In the genomic region with DNA sequence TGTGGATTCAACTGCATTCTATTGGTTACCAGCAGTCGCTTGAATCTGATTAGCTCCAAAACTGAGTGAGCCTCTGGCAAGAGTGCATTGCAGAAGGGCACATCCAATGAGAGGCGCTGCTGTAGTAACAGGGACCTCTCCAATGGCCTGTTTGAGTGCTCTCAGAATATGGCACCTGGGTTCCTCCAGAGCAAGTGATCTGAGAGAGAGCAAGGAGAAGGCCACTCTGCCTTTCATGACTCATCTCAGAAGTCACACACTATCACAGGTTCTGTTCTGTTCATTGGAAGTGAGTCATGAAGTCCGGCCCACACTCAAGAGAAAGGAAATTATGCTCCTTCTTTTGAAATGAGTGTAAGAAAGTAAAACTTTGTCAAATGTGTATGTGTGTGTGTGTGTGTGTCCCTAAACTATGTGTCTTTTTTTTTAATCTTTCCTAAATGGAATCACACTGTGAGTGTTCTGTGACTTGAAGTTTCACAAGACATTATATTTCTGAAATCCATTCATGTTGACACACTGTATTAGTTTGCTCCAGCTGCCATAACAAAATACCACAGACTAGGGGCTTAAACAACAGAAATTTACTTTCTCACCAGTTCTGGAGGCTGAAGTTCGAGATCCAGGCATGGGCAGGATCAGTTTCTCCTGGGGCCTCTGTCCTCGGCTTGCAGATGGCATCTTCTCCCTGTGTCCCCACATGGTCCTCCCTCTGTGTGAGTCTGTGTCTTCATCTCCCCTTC, we compare ENCODE assay signal across 8 cellular contexts.
DNase-seq lines count a peak whose midpoint lies in the region; ATAC-seq, FAIRE-seq and TF ChIP-seq lines count a peak whose summit lies in the region.

No MANE protein-coding gene starts in this region.

- H3K79me2 ChIP-seq in hepatocyte, result no peaks in the 10 kb centered on the region

- H4K20me1 ChIP-seq in hepatocyte (ENCODE audit: insufficient read depth, poor library complexity, severe bottlenecking), result no peaks in the 10 kb centered on the region

- H3K9me3 ChIP-seq in hepatocyte (ENCODE audit: low read depth), result no peaks in the 10 kb centered on the region

- POLR2A ChIA-PET in RWPE1 (lab: Yijun Ruan, JAX; ENCODE audit: low non-redundant PET), result no interaction called here

- CTCF ChIA-PET in RWPE1 (lab: Yijun Ruan, JAX), result no interaction called here

- WGBS in hepatocyte (ENCODE audit: low lambda C conversion rate, missing lambda C conversion rate), result 91% methylated on average over 5 of the region's 5 CpGs

- H3K4me2 ChIP-seq in hepatocyte, result no peak overlapping the region

- FAIRE-seq in frontal cortex (lab: Jason Lieb, UNC), result no peak

- H3K27me3 ChIP-seq in hepatocyte, result no peaks in the 10 kb centered on the region

- H3K27ac ChIP-seq in RWPE1 (no peak overlapping the region), hepatocyte (no peak overlapping the region), substantia nigra (ENCODE audit: low read depth, low read length, poor library complexity, severe bottlenecking) (no peak overlapping the region)

- H3K4me1 ChIP-seq in hepatocyte (ENCODE audit: insufficient read depth), result no peaks in the 10 kb centered on the region

- no peaks in the 10 kb centered on the region for H3K36me3 ChIP-seq in hepatocyte (replicated peaks; ENCODE audit: insufficient read depth, low read depth)

- ATAC-seq in GM21423 (IDR thresholded peaks at IDR 0.05; ENCODE audit: unreplicated experiment), result peak; percentile 83

- DNase-seq in AG09309 (ENCODE audit: low read depth) (peak; percentile 27), RWPE1 (ENCODE audit: low spot score) (peak; percentile 35), hepatocyte (ENCODE audit: low spot score) (peak; percentile 39), cerebellum (ENCODE audit: low spot score) (no peak), substantia nigra (lab: John Stamatoyannopoulos, UW) (no peak), UCSD-AML1 (lab: John Stamatoyannopoulos, UW; ENCODE audit: unreplicated experiment) (no peak), frontal cortex (ENCODE audit: low spot score in 2 of 2) (no peak)

- H3K9me2 ChIP-seq in hepatocyte (replicated peaks; ENCODE audit: insufficient read depth), result no peaks in the 10 kb centered on the region

- H2AFZ ChIP-seq in hepatocyte, result no peak overlapping the region

- TF ChIP-seq CTCF in AG09309 (IDR thresholded peaks at IDR 0.05; ENCODE audit: control insufficient read depth, insufficient read depth, low read depth, low read length, missing control alignments) (no peak), RWPE1 (conservative IDR thresholded peaks at IDR 0.05; ENCODE audit: low read depth) (no peak), hepatocyte (IDR thresholded peaks at IDR 0.05; ENCODE audit: poor library complexity) (no peak)

- H3K4me3 ChIP-seq in AG09309 (ENCODE audit: control insufficient read depth, low read depth, low read length), result no peak overlapping the region
- H3K4me3 ChIP-seq in hepatocyte, result no peak overlapping the region

Comparison
In these comparisons a context has a peak if more than half of its experiments do, and no peak if none do; other contexts are left out.
1. DNase-seq: peak in AG09309 (single experiment), RWPE1 (single experiment) and hepatocyte (single experiment); none in cerebellum (single experiment), substantia nigra (0 of 49), UCSD-AML1 (single experiment) and frontal cortex (0 of 2).